ENCODE assay signal across 10 cellular contexts in genomic region chr20:33370296-33370695, GRCh38. TPM values are rescaled to one million over a fixed set of nuclear protein-coding genes. Genes with fewer than 3 reads are reported as not detected.
DNase-seq lines count a peak whose midpoint lies in the region; ATAC-seq lines count a peak whose summit lies in the region.
"Had no signal": no experiment of that assay in that cellular context is flagged by ENCODE, and none has a peak within 500 bp of the region (broad histone marks: within the 10 kb centered on the region; RNA-seq: fewer than 3 reads in every experiment).

No MANE protein-coding gene starts in this region.

- ATAC-seq in GM18502 (IDR thresholded peaks at IDR 0.05; ENCODE audit: poor library complexity, unreplicated experiment) (peak; percentile 65), HG03025 (IDR thresholded peaks at IDR 0.05; ENCODE audit: low FRiP score, unreplicated experiment) (no peak)

- peak; percentile 67 for DNase-seq in T-helper 9 cell
- peak; percentile 94 for DNase-seq in central memory CD4-positive, alpha-beta T cell
- DNase-seq in stimulated activated CD4-positive, alpha-beta T cell treated with anti-CD3 and anti-CD28 coated beads, TNF-alpha, amount 100 ng/mL, for 24 hours (ENCODE audit: low read depth in 3 of 3): peak in 2 of 3 experiments; percentile 5 to 24
- DNase-seq in NCI-H2171 (lab: John Stamatoyannopoulos, UW): no peak
- no peak for DNase-seq in NCI-H446 (lab: John Stamatoyannopoulos, UW)
- DNase-seq in dermis blood vessel endothelial cell: no peak
- DNase-seq: caudate nucleus, NCI-H69 had no signal

RNA-seq across cellular contexts. Expression of gene CDK5RAP1, which starts 31.0 kb away (rescaled TPM):
- 21.1 and 25.9 TPM in 2 replicates for total RNA-seq in dermis blood vessel endothelial cell

Comparison
In these comparisons a context has a peak if more than half of its experiments do, and no peak if none do; other contexts are left out.
1. DNase-seq: peak in T-helper 9 cell (single experiment), central memory CD4-positive, alpha-beta T cell (single experiment) and stimulated activated CD4-positive, alpha-beta T cell treated with anti-CD3 and anti-CD28 coated beads, TNF-alpha, amount 100 ng/mL, for 24 hours (2 of 3); none in NCI-H2171 (single experiment), NCI-H446 (0 of 2) and dermis blood vessel endothelial cell (single experiment).